Comparison of ENCODE assay signal across 18 cellular contexts in the genomic region with DNA sequence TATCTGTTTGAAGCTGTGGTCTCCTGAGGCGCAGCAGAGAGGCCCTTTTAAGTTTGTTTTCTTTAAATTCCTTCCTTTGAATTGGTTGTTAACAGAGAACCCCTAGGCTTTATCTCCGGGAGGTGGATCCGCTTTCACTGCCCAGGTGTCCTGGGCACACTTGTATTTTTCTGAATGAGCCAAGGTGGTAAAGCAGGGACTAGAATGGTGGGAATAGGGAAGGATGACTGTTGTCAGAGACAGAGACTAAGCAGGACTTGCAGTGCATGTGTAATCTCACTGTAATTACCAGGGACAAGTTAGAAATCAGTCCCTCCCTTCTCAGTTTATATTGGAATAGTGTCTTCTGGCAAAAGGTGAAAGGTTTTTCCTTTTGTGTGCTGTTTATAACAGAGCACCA.
DNase-seq lines count a peak whose midpoint lies in the region; ATAC-seq, FAIRE-seq and TF ChIP-seq lines count a peak whose summit lies in the region.
"Had no signal": no experiment of that assay in that cellular context is flagged by ENCODE, and none has a peak within 500 bp of the region (broad histone marks: within the 10 kb centered on the region; RNA-seq: fewer than 3 reads in every experiment).

No MANE protein-coding gene starts in this region.

- no peaks in the 10 kb centered on the region for H3K36me3 Mint-ChIP-seq in astrocyte (ENCODE audit: low read depth, unreplicated experiment)
- H3K36me3 Mint-ChIP-seq in stimulated activated naive B cell treated with anti-CD40 and anti-IgM and Interleukin-4, amounts not matched to agents 10 μg/mL and 1 μg/mL and 100 μg/mL, for 72 hours, result peaks cover 0 to 10% of the 10 kb centered on the region in 2 donors
- H3K36me3 Mint-ChIP-seq: activated CD4-positive, alpha-beta memory T cell treated with anti-CD3 and anti-CD28 coated beads for 36 hours; CD8-positive, alpha-beta T cell had no signal

- FAIRE-seq in astrocyte (lab: Jason Lieb, UNC), result no peak

- no peak for TF ChIP-seq POLR2A in erythroblast (IDR thresholded peaks at IDR 0.05; ENCODE audit: low read length)

- H3K79me2 ChIP-seq in astrocyte (ENCODE audit: insufficient read depth, low read length), result peaks cover 55% of the 10 kb centered on the region

- peaks cover 6% of the 10 kb centered on the region for H4K20me1 ChIP-seq in astrocyte (ENCODE audit: insufficient read depth, low read length)

- H3K27me3 Mint-ChIP-seq in astrocyte (ENCODE audit: low read depth, unreplicated experiment), result no peaks in the 10 kb centered on the region
- H3K27me3 Mint-ChIP-seq in stimulated activated naive B cell treated with anti-CD40 and anti-IgM and Interleukin-4, amounts not matched to agents 10 μg/mL and 1 μg/mL and 100 μg/mL, for 72 hours, result no peaks in the 10 kb centered on the region

- DNase-seq in ELF-1 (ENCODE audit: low read depth, low spot score), result peak; percentile 78
- peak; percentile 33 for DNase-seq in NCI-H146 (lab: John Stamatoyannopoulos, UW)
- DNase-seq in astrocyte (ENCODE audit: low read depth), result no peak
- DNase-seq in erythroblast (lab: John Stamatoyannopoulos, UW), result no peak
- no peak for DNase-seq in cortex of kidney (lab: John Stamatoyannopoulos, UW)
- DNase-seq in stimulated activated naive B cell treated with anti-CD40 and anti-IgM and Interleukin-4, amounts not matched to agents 10 μg/mL and 1 μg/mL and 100 μg/mL, for 72 hours, result no peak
- DNase-seq: activated CD4-positive, alpha-beta memory T cell treated with anti-CD3 and anti-CD28 coated beads for 36 hours; activated T-cell treated with anti-CD3 and anti-CD28 coated beads for 4 hours; amniotic stem cell; caudate nucleus; CD8-positive, alpha-beta T cell; gastrocnemius medialis; left cardiac atrium; OCI-M1; stimulated activated CD4-positive, alpha-beta T cell treated with anti-CD3 and anti-CD28 coated beads, Interleukin-4, amount 100 ng/mL, for 24 hours; T-helper 2 cell had no signal

- peaks cover 7% of the 10 kb centered on the region for H3K4me1 ChIP-seq in astrocyte (ENCODE audit: insufficient read depth, low read length)
- peaks cover 3 to 17% of the 10 kb centered on the region in 2 donors for H3K4me1 ChIP-seq in mucosa of rectum (ENCODE audit: control insufficient read depth in 2 of 2, insufficient read depth in 2 of 2, low read length in 2 of 2)

- ATAC-seq in stimulated activated naive B cell treated with anti-CD40 and anti-IgM and Interleukin-4, amounts not matched to agents 10 μg/mL and 1 μg/mL and 100 μg/mL, for 72 hours (replicated peaks), result no peak
- ATAC-seq: esophagus mucosa, gastrocnemius medialis, left cardiac atrium had no signal

- H3K27ac ChIP-seq in astrocyte (ENCODE audit: low read depth, low read length), result no peak overlapping the region
- peak overlapping the region; percentile 18 to 34 for H3K27ac ChIP-seq in mucosa of rectum (ENCODE audit: low read depth in 2 of 2, low read length in 2 of 2)
- H3K27ac ChIP-seq: gastrocnemius medialis had no signal

- H3K9ac ChIP-seq in astrocyte (ENCODE audit: low read length), result no peak overlapping the region
- H3K9ac ChIP-seq in mucosa of rectum (ENCODE audit: low read depth in 1 of 2, low read length in 2 of 2), result no peak overlapping the region

- H2AFZ ChIP-seq in astrocyte (ENCODE audit: low read depth, low read length), result no peak overlapping the region

- H3K27ac Mint-ChIP-seq in astrocyte (ENCODE audit: unreplicated experiment), result peak overlapping the region; percentile 34
- H3K27ac Mint-ChIP-seq in stimulated activated naive B cell treated with anti-CD40 and anti-IgM and Interleukin-4, amounts not matched to agents 10 μg/mL and 1 μg/mL and 100 μg/mL, for 72 hours, result no peak overlapping the region
- H3K27ac Mint-ChIP-seq: activated CD4-positive, alpha-beta memory T cell treated with anti-CD3 and anti-CD28 coated beads for 36 hours; CD8-positive, alpha-beta T cell had no signal

- H3K9me3 ChIP-seq in astrocyte (ENCODE audit: insufficient read depth, low read depth, low read length) (no peaks in the 10 kb centered on the region), mucosa of rectum (ENCODE audit: control insufficient read depth in 2 of 2, low read length in 2 of 2) (no peaks in the 10 kb centered on the region)
- H3K9me3 ChIP-seq: gastrocnemius medialis had no signal

- peaks cover 64% of the 10 kb centered on the region for H3K4me1 Mint-ChIP-seq in astrocyte (ENCODE audit: low read depth, unreplicated experiment)
- H3K4me1 Mint-ChIP-seq in stimulated activated naive B cell treated with anti-CD40 and anti-IgM and Interleukin-4, amounts not matched to agents 10 μg/mL and 1 μg/mL and 100 μg/mL, for 72 hours, result peaks cover 41 to 69% of the 10 kb centered on the region in 2 donors

- no peak overlapping the region for H3K4me2 ChIP-seq in astrocyte (ENCODE audit: low read length)

- no peak for TF ChIP-seq CTCF in astrocyte (IDR thresholded peaks at IDR 0.05; ENCODE audit: insufficient read depth, low read depth, low read length)

- no peaks in the 10 kb centered on the region for H3K36me3 ChIP-seq in astrocyte (ENCODE audit: insufficient read depth, low read length)
- H3K36me3 ChIP-seq in mucosa of rectum (ENCODE audit: control insufficient read depth in 2 of 2, insufficient read depth in 2 of 2, low read length in 2 of 2), result no peaks in the 10 kb centered on the region
- H3K36me3 ChIP-seq: gastrocnemius medialis had no signal

- H3K9me3 Mint-ChIP-seq in astrocyte (ENCODE audit: unreplicated experiment), result no peaks in the 10 kb centered on the region
- H3K9me3 Mint-ChIP-seq in stimulated activated naive B cell treated with anti-CD40 and anti-IgM and Interleukin-4, amounts not matched to agents 10 μg/mL and 1 μg/mL and 100 μg/mL, for 72 hours, result no peaks in the 10 kb centered on the region
- H3K9me3 Mint-ChIP-seq: activated CD4-positive, alpha-beta memory T cell treated with anti-CD3 and anti-CD28 coated beads for 36 hours; CD8-positive, alpha-beta T cell had no signal

- H3K4me3 Mint-ChIP-seq in astrocyte (ENCODE audit: unreplicated experiment), result no peak overlapping the region
- no peak overlapping the region for H3K4me3 Mint-ChIP-seq in stimulated activated naive B cell treated with anti-CD40 and anti-IgM and Interleukin-4, amounts not matched to agents 10 μg/mL and 1 μg/mL and 100 μg/mL, for 72 hours
- H3K4me3 Mint-ChIP-seq: activated CD4-positive, alpha-beta memory T cell treated with anti-CD3 and anti-CD28 coated beads for 36 hours; CD8-positive, alpha-beta T cell had no signal

- no peaks in the 10 kb centered on the region for H3K27me3 ChIP-seq in astrocyte (ENCODE audit: insufficient read depth, low read length)
- no peaks in the 10 kb centered on the region for H3K27me3 ChIP-seq in mucosa of rectum (ENCODE audit: control insufficient read depth in 2 of 2, insufficient read depth in 2 of 2, low read length in 2 of 2)
- H3K27me3 ChIP-seq: gastrocnemius medialis had no signal

- H3K4me3 ChIP-seq in astrocyte (ENCODE audit: insufficient read depth, low read depth, low read length), result no peak overlapping the region
- peak overlapping the region in 1 of 2 donors; percentile 15 for H3K4me3 ChIP-seq in mucosa of rectum (ENCODE audit: low read length in 2 of 2)
- H3K4me3 ChIP-seq: gastrocnemius medialis had no signal

Comparison
In these comparisons a context has a peak if more than half of its experiments do, and no peak if none do; other contexts are left out.
1. DNase-seq: peak in ELF-1 (single experiment) and NCI-H146 (single experiment); none in astrocyte (single experiment), erythroblast (0 of 2), cortex of kidney (single experiment) and stimulated activated naive B cell treated with anti-CD40 and anti-IgM and Interleukin-4, amounts not matched to agents 10 μg/mL and 1 μg/mL and 100 μg/mL, for 72 hours (single experiment).